In the genomic region with DNA sequence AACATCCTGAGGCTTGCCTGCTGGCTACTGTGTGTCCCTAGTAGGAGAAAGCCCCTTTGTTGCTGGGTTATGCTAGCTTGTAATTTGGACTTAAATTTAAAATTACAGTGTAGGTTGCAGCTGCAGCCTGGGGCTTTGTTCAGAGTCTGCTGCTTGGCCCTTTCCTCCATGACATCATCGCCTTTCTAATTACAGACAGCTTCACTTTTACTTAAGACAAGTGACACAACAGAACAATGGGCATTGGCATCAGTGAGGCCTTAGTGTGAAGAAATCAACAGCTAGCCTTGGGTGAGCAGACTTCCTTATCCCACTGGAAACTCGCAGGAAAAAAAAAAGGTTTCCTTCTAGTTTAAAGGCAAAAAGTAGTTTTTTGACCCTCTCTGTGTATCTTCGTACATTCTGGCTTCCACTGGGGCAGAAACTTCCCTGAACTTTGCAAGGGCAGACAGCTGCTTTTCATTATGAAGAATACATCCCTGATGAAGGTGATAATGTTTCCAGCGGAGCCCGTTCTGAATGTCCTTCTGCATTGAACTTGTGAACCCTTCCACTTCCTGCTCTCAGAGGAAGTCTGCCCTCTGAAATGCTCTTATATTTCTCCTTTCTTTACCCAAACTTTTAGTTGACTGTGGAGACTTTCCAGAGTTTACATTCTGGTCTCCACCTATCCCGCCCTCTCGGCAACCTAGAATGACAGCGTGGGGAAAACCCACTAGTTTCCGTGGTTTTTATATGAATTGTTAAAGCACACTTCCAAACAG, we compare ENCODE assay signal across 8 cellular contexts.
A peak's percentile ranks its signal among the peaks of the same experiment; 100 is the strongest.
DNase-seq lines count a peak whose midpoint lies in the region; ATAC-seq, FAIRE-seq and TF ChIP-seq lines count a peak whose summit lies in the region.

No MANE protein-coding gene starts in this region.

- H3K36me3 Mint-ChIP-seq in T-helper 17 cell (ENCODE audit: low read depth) = no peaks in the 10 kb centered on the region

- H3K27me3 ChIP-seq in skeletal muscle satellite cell (ENCODE audit: control insufficient read depth, insufficient read depth, low read length) = no peaks in the 10 kb centered on the region

- no peaks in the 10 kb centered on the region for H3K36me3 ChIP-seq in HEK293 (ENCODE audit: control insufficient read depth in 2 of 2, insufficient read depth in 1 of 2, low read length in 2 of 2)
- no peaks in the 10 kb centered on the region for H3K36me3 ChIP-seq in skeletal muscle satellite cell (ENCODE audit: insufficient read depth, low read length)

- no peak for TF ChIP-seq CTCF in HEK293 (tag by site-specific recombination; IDR thresholded peaks at IDR 0.05)
- TF ChIP-seq CTCF in fibroblast of the aortic adventitia (IDR thresholded peaks at IDR 0.05; ENCODE audit: insufficient read depth, low read length) = no peak
- no peak for TF ChIP-seq CTCF in D721Med (IDR thresholded peaks at IDR 0.05; ENCODE audit: insufficient read depth, missing control alignments)

- peak overlapping the region; percentile 9 for H3K4me2 ChIP-seq in skeletal muscle satellite cell (ENCODE audit: low read length)

- peak overlapping the region; percentile 88 for H3K27ac Mint-ChIP-seq in T-helper 17 cell

- H3K9ac ChIP-seq in skeletal muscle satellite cell (ENCODE audit: low read depth, low read length) = no peak overlapping the region

- ATAC-seq in T-helper 17 cell = peak; percentile 50
- ATAC-seq in GM19397 (IDR thresholded peaks at IDR 0.05; ENCODE audit: unreplicated experiment) = no peak
- ATAC-seq in GM21723 (IDR thresholded peaks at IDR 0.05; ENCODE audit: unreplicated experiment) = no peak

- H3K4me3 ChIP-seq in HEK293 (ENCODE audit: low read depth, low read length) (no peak overlapping the region), fibroblast of the aortic adventitia (ENCODE audit: low read depth, low read length) (no peak overlapping the region), skeletal muscle satellite cell (ENCODE audit: low read length) (no peak overlapping the region)

- DNase-seq in T-helper 17 cell (no peak), fibroblast of the aortic adventitia (ENCODE audit: low read depth) (peak; percentile 82), D721Med (ENCODE audit: insufficient read length, low spot score) (no peak), DMS79 (lab: John Stamatoyannopoulos, UW) (no peak)

- H3K27ac ChIP-seq in HEK293 (ENCODE audit: extremely low read depth, low read depth, low read length) = no peak overlapping the region

- peaks cover 5% of the 10 kb centered on the region for H3K4me1 Mint-ChIP-seq in T-helper 17 cell

- H3K4me3 Mint-ChIP-seq in T-helper 17 cell = peak overlapping the region; percentile 69

- CTCF ChIA-PET in HEK293 (lab: Yijun Ruan, JAX) = interaction anchor here (0.6 to 0.7 kb wide), 2 partner anchors 54 to 221 kb away, joined by 4 to 5 read pairs; no protein-coding TSS in a partner anchor

- H3K9me3 ChIP-seq in HEK293 (ENCODE audit: control insufficient read depth, insufficient read depth, low read depth, low read length) = no peaks in the 10 kb centered on the region
- peaks cover 2% of the 10 kb centered on the region for H3K9me3 ChIP-seq in T-helper 17 cell (ENCODE audit: control insufficient read depth, low read length, poor library complexity, severe bottlenecking)
- H3K9me3 ChIP-seq in skeletal muscle satellite cell (replicated peaks; ENCODE audit: low read length) = no peaks in the 10 kb centered on the region

- no peak for FAIRE-seq in D721Med (lab: Jason Lieb, UNC)

- no peaks in the 10 kb centered on the region for H3K27me3 Mint-ChIP-seq in T-helper 17 cell

- POLR2A ChIA-PET in HEK293 (lab: Yijun Ruan, JAX) = no interaction called here

- H3K4me1 ChIP-seq in HEK293 (ENCODE audit: control insufficient read depth, insufficient read depth, low read length) = peaks cover 12% of the 10 kb centered on the region
- H3K4me1 ChIP-seq in skeletal muscle satellite cell (ENCODE audit: control insufficient read depth, insufficient read depth, low read length) = peaks cover 7% of the 10 kb centered on the region

TF ChIP-seq in HEK293, 187 proteins besides CTCF, POLR2A, EP300 and RAD21:
- TF ChIP-seq ZNF223 (tag by site-specific recombination; IDR thresholded peaks at IDR 0.05) = no peak
- TF ChIP-seq, protein P1, sequence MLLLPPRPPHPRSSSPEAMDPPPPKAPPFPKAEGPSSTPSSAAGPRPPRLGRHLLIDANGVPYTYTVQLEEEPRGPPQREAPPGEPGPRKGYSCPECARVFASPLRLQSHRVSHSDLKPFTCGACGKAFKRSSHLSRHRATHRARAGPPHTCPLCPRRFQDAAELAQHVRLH (tag by site-specific recombination; IDR thresholded peaks at IDR 0.05) = no peak
- TF ChIP-seq, protein P2, sequence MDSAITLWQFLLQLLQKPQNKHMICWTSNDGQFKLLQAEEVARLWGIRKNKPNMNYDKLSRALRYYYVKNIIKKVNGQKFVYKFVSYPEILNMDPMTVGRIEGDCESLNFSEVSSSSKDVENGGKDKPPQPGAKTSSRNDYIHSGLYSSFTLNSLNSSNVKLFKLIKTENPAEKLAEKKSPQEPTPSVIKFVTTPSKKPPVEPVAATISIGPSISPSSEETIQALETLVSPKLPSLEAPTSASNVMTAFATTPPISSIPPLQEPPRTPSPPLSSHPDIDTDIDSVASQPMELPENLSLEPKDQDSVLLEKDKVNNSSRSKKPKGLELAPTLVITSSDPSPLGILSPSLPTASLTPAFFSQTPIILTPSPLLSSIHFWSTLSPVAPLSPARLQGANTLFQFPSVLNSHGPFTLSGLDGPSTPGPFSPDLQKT (IDR thresholded peaks at IDR 0.05; ENCODE audit: borderline replicate concordance, low read depth, low read length) = no peak
- no peak for TF ChIP-seq ZNF777 (tag by site-specific recombination; IDR thresholded peaks at IDR 0.05; ENCODE audit: borderline replicate concordance)
- TF ChIP-seq, protein P3, sequence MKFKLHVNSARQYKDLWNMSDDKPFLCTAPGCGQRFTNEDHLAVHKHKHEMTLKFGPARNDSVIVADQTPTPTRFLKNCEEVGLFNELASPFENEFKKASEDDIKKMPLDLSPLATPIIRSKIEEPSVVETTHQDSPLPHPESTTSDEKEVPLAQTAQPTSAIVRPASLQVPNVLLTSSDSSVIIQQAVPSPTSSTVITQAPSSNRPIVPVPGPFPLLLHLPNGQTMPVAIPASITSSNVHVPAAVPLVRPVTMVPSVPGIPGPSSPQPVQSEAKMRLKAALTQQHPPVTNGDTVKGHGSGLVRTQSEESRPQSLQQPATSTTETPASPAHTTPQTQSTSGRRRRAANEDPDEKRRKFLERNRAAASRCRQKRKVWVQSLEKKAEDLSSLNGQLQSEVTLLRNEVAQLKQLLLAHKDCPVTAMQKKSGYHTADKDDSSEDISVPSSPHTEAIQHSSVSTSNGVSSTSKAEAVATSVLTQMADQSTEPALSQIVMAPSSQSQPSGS (tag by site-specific recombination; IDR thresholded peaks at IDR 0.05; ENCODE audit: low read depth) = peak; percentile 57; the same call in 1 of the 2 replicates
- TF ChIP-seq ZNF514 (tag by site-specific recombination; IDR thresholded peaks at IDR 0.05) = no peak
- no peak for TF ChIP-seq ZIC2 (tag by site-specific recombination; IDR thresholded peaks at IDR 0.05)
- TF ChIP-seq ZNF629 (tag by site-specific recombination; IDR thresholded peaks at IDR 0.05) = 0 out of 2 replicates have a peak, but pooled peaks have one; percentile 13
- no peak for TF ChIP-seq SP2 (tag by site-specific recombination; IDR thresholded peaks at IDR 0.05)
- TF ChIP-seq ZNF266 (tag by site-specific recombination; IDR thresholded peaks at IDR 0.05; ENCODE audit: low read depth) = no peak
- TF ChIP-seq SP7 (tag by site-specific recombination; IDR thresholded peaks at IDR 0.05) = peak; percentile 70
- TF ChIP-seq ZNF324 (tag by site-specific recombination; IDR thresholded peaks at IDR 0.05) = no peak
